ENCODE assay signal across 9 cellular contexts in the genomic region with DNA sequence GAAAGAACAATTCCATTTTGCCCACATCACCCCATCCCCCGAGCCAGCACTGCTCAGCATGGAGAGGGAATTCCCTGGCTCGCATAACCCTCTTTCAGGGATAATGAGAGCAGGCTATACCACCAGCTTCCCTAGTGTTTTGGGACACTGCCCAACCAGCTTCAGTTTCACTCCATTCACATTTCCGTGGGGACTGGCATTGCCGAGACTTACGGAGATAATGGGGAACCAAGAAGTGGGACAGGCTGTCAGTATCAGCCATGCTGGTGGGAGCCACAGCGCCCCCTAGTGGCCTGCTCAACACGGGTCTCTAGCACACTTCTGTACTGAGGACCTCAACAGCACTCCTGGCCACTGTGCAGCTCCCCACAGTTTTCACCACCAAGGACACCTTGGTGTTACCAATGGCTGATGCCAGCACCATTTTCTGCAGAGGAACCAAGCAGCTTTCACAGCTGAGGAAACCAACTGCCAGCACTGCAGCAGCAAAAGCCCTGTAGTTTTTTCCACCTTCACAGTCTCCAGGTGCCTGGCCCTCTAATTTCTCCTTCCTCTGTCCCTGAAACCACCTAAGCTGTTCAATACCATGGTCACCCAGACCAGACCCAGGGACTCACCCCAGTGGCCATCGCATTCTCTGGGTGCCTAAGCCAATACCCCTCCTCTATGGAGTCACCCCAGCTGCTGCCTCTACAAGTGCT. TPM values are rescaled to one million over a fixed set of nuclear protein-coding genes. Genes with fewer than 3 reads are reported as not detected.
DNase-seq lines count a peak whose midpoint lies in the region; ATAC-seq and TF ChIP-seq lines count a peak whose summit lies in the region.
"Had no signal": no experiment of that assay in that cellular context is flagged by ENCODE, and none has a peak within 500 bp of the region (broad histone marks: within the 10 kb centered on the region; RNA-seq: fewer than 3 reads in every experiment).

No MANE protein-coding gene starts in this region.

- TF ChIP-seq CTCF in Peyer's patch (IDR thresholded peaks at IDR 0.05) = peak; percentile 73 to 93 (median 76)
- TF ChIP-seq CTCF in fibroblast of the aortic adventitia (IDR thresholded peaks at IDR 0.05; ENCODE audit: insufficient read depth, low read length) = peak; percentile 80

- H2BK120ac ChIP-seq in neuronal stem cell (ENCODE audit: low read depth, low read length) = no peak overlapping the region

- no peak overlapping the region for H3K4me2 ChIP-seq in neuronal stem cell (ENCODE audit: insufficient read depth, low read length, poor library complexity, severe bottlenecking)

- peaks cover 3% of the 10 kb centered on the region; the same call in 1 of the 2 replicates for H3K4me1 ChIP-seq in ES-I3 (ENCODE audit: insufficient read depth, low read length)
- H3K4me1 ChIP-seq in Peyer's patch = peaks cover 0 to 8% (median 0%) of the 10 kb centered on the region in 4 donors
- H3K4me1 ChIP-seq in neuronal stem cell (ENCODE audit: control insufficient read depth in 2 of 2, insufficient read depth in 1 of 2, low read depth in 1 of 2, low read length in 2 of 2) = peaks cover 0 to 3% of the 10 kb centered on the region in 2 donors

- no peak for TF ChIP-seq POLR2A in Peyer's patch (IDR thresholded peaks at IDR 0.05)

- peak overlapping the region; percentile 62 for H3K23ac ChIP-seq in neuronal stem cell (ENCODE audit: low read depth, low read length, poor library complexity)

- no peaks in the 10 kb centered on the region for H3K79me1 ChIP-seq in neuronal stem cell (ENCODE audit: low read depth, low read length)

- H3K4ac ChIP-seq in neuronal stem cell (ENCODE audit: low read length) = no peak overlapping the region

- H3K36me3 ChIP-seq in ES-I3 (ENCODE audit: insufficient read depth, low read length) (no peaks in the 10 kb centered on the region), Peyer's patch (no peaks in the 10 kb centered on the region), neuronal stem cell (replicated peaks in 1 of 2; ENCODE audit: control insufficient read depth in 2 of 2, insufficient read depth in 2 of 2, low read length in 2 of 2) (peaks cover 2 to 32% of the 10 kb centered on the region in 2 donors)

- H3K9me3 ChIP-seq in ES-I3 (ENCODE audit: control insufficient read depth, insufficient read depth, low read length) (no peaks in the 10 kb centered on the region), Peyer's patch (peaks cover 0 to 2% (median 0%) of the 10 kb centered on the region in 4 donors), neuronal stem cell (replicated peaks in 1 of 2; ENCODE audit: control insufficient read depth in 2 of 2, insufficient read depth in 1 of 2, low read depth in 1 of 2, low read length in 2 of 2) (peaks cover 0 to 13% of the 10 kb centered on the region in 2 donors)

- ATAC-seq in stimulated activated naive CD8-positive, alpha-beta T cell treated with anti-CD3 and anti-CD28 coated beads, Interleukin-15, Interleukin-2, amounts not matched to agents 100 U/mL and 50 U/mL, for 24 hours = peak; percentile 100
- ATAC-seq in HG02852 (IDR thresholded peaks at IDR 0.05; ENCODE audit: unreplicated experiment) = no peak

- H2AK5ac ChIP-seq in neuronal stem cell (ENCODE audit: low read depth, low read length) = no peak overlapping the region

- no peak overlapping the region for H3K18ac ChIP-seq in neuronal stem cell (ENCODE audit: low read length)

- no peak overlapping the region for H4K91ac ChIP-seq in neuronal stem cell (ENCODE audit: low read depth, low read length, poor library complexity)

- H2AFZ ChIP-seq in neuronal stem cell (ENCODE audit: low read length) = peak overlapping the region; percentile 48

- no peak overlapping the region for H2BK15ac ChIP-seq in neuronal stem cell (ENCODE audit: low read length)

- peak overlapping the region; percentile 38; the same call in 1 of the 2 replicates for H3K9ac ChIP-seq in ES-I3 (ENCODE audit: low read depth, low read length)
- H3K9ac ChIP-seq in neuronal stem cell (ENCODE audit: low read depth, low read length, poor library complexity) = no peak overlapping the region

- H4K8ac ChIP-seq in neuronal stem cell (ENCODE audit: low read depth, low read length) = no peak overlapping the region

- DNase-seq in HS-27A (ENCODE audit: low read depth) (peak; percentile 43), Peyer's patch (peak; percentile 83 to 94 (median 86)), activated T-helper 1 cell treated with Interleukin-2 at 50 U/mL for 16 hours (ENCODE audit: low read depth) (peak; percentile 58), fibroblast of the aortic adventitia (ENCODE audit: low read depth) (peak; percentile 51), neuronal stem cell (ENCODE audit: low spot score) (peak; percentile 67)
- DNase-seq in stimulated activated naive CD8-positive, alpha-beta T cell treated with anti-CD3 and anti-CD28 coated beads, Interleukin-15, Interleukin-2, amounts not matched to agents 100 U/mL and 50 U/mL, for 24 hours = peak; percentile 90

- H3K27ac ChIP-seq in Peyer's patch (no peak overlapping the region), neuronal stem cell (replicated peaks; ENCODE audit: low read length) (no peak overlapping the region)

- no CpG with 5 or more reads among the region's 8 CpGs for WGBS in neuronal stem cell (ENCODE audit: extremely low coverage in 2 of 2, insufficient read length in 2 of 2, insufficient replicate concordance in 1 of 2), 2 donors

- no peak overlapping the region for H2BK5ac ChIP-seq in neuronal stem cell (ENCODE audit: low read length)

- H3K4me3 ChIP-seq in Peyer's patch = no peak overlapping the region
- no peak overlapping the region for H3K4me3 ChIP-seq in fibroblast of the aortic adventitia (ENCODE audit: low read depth, low read length)
- no peak overlapping the region for H3K4me3 ChIP-seq in neuronal stem cell (ENCODE audit: low read length in 2 of 2)

- H3K27me3 ChIP-seq in Peyer's patch (no peaks in the 10 kb centered on the region), neuronal stem cell (ENCODE audit: control insufficient read depth in 3 of 3, insufficient read depth in 3 of 3, low read depth in 1 of 3, low read length in 3 of 3) (no peaks in the 10 kb centered on the region)

- H2BK12ac ChIP-seq in neuronal stem cell (ENCODE audit: low read length) = no peak overlapping the region

- H3K14ac ChIP-seq in neuronal stem cell (ENCODE audit: low read length) = no peak overlapping the region

RNA-seq across cellular contexts. Expression of a gene that starts 23.7 kb away (rescaled TPM):
- total RNA-seq in Peyer's patch (1 to 10 TPM in 1 of 4 donors, under 1 TPM in 1, not detected in 2; 0.27 to 5.8 TPM), fibroblast of the aortic adventitia (ENCODE audit: low replicate concordance) (0.09 TPM in 1 of 2 replicates, not detected in the other)
- polyA plus RNA-seq in neuronal stem cell (2013, experiment 1 of 2) = 10.6 TPM
- polyA plus RNA-seq in neuronal stem cell (2013, experiment 2 of 2) = 10.3 TPM

RNA-seq across cellular contexts. Expression of a gene that starts 33.9 kb away (rescaled TPM):
- 100 to 1,000 TPM in 1 of 4 donors, 10 to 100 TPM in 3; 12.3 to 203 (median 48.4) TPM for total RNA-seq in Peyer's patch
- total RNA-seq in fibroblast of the aortic adventitia (ENCODE audit: low replicate concordance) = not detected in 2 replicates
- not detected for polyA plus RNA-seq in neuronal stem cell (2013, experiment 1 of 2)
- not detected for polyA plus RNA-seq in neuronal stem cell (2013, experiment 2 of 2)
- total RNA-seq: glomerular endothelial cell had no signal

Comparison
In these comparisons a context has a peak if more than half of its experiments do, and no peak if none do; other contexts are left out.
1. RNA of a gene that starts 33.9 kb away (total RNA-seq): 12.3 to 203 TPM in Peyer's patch; not detected in fibroblast of the aortic adventitia; every median in the first group is over 10 times any median in the second.
2. Peak in every context shown above with its lines, with median percentiles within 50 percentile points of each other: DNase-seq.